11 cellular contexts compared by ENCODE assay signal in the genomic region with DNA sequence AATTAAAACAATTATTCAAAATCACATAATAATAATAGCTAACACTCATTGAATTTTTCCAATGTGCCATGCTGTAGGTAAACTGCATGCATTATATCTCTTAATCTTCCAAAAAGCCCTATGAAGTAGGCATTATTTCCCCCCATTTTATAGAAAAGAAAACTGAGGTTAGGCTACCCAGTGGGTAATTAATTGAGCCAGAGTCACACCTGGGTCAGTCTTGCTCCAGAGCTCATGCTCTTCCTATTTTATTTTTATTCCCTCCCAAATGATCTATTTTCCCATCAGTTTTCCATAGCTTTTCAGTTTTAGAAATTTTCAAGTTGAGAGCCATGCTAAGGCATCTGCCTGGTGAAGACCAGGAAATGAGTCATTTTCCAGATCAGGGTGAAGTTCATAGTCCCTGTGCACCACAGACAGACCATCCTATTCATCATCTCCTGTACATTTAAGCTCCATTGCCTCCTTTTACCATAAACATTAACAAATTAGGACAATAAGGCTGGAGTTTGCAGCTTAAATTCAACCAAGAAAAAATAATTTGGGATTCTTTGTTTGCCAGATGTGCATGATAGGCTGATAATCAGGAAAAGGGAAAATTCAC.
DNase-seq lines count a peak whose midpoint lies in the region; FAIRE-seq and TF ChIP-seq lines count a peak whose summit lies in the region.
"Had no signal": no experiment of that assay in that cellular context is flagged by ENCODE, and none has a peak within 500 bp of the region (broad histone marks: within the 10 kb centered on the region; RNA-seq: fewer than 3 reads in every experiment).

No MANE protein-coding gene starts in this region.

- H3K27ac ChIP-seq in effector memory CD4-positive, alpha-beta T cell (ENCODE audit: insufficient read depth, low read length, poor library complexity, severe bottlenecking): no peak overlapping the region
- H3K27ac ChIP-seq: foreskin keratinocyte had no signal

- H3K27me3 ChIP-seq in effector memory CD4-positive, alpha-beta T cell (replicated peaks; ENCODE audit: control insufficient read depth, insufficient read depth, low read length, poor library complexity, severe bottlenecking): no peaks in the 10 kb centered on the region
- H3K27me3 ChIP-seq: foreskin keratinocyte, MG63 had no signal

- no peaks in the 10 kb centered on the region for H3K36me3 ChIP-seq in effector memory CD4-positive, alpha-beta T cell (ENCODE audit: control insufficient read depth, insufficient read depth, low read length)
- H3K36me3 ChIP-seq: MG63 had no signal

- DNase-seq in H54 (ENCODE audit: insufficient read length, low spot score) (peak; percentile 26), RPMI7951 (ENCODE audit: low read depth) (peak; percentile 66), dermis blood vessel endothelial cell (peak; percentile 35), skeletal muscle cell (ENCODE audit: low read depth) (peak; percentile 62), CD1c-positive myeloid dendritic cell (ENCODE audit: extremely low spot score) (no peak), inferior parietal cortex (ENCODE audit: extremely low spot score) (no peak)
- no peak for DNase-seq in effector memory CD4-positive, alpha-beta T cell
- DNase-seq: activated CD8-positive, alpha-beta T cell treated with anti-CD3 and anti-CD28 coated beads for 36 hours had no signal

- H3K9me3 ChIP-seq in effector memory CD4-positive, alpha-beta T cell (ENCODE audit: control insufficient read depth, low read length): no peaks in the 10 kb centered on the region
- H3K9me3 ChIP-seq: MG63 had no signal

- FAIRE-seq in H54 (lab: Jason Lieb, UNC): peak; percentile 97
- FAIRE-seq: keratinocyte had no signal

- no peak for TF ChIP-seq POLR2A in H54 (IDR thresholded peaks at IDR 0.05; ENCODE audit: low read depth, low read length)

- no peaks in the 10 kb centered on the region for H3K4me1 ChIP-seq in effector memory CD4-positive, alpha-beta T cell (ENCODE audit: control insufficient read depth, insufficient read depth, low read length, poor library complexity, severe bottlenecking)
- H3K4me1 ChIP-seq: foreskin keratinocyte had no signal

- no peak overlapping the region for H3K4me3 ChIP-seq in skeletal muscle cell (ENCODE audit: low read depth, low read length)
- H3K4me3 ChIP-seq in effector memory CD4-positive, alpha-beta T cell (ENCODE audit: insufficient read depth, low read depth, low read length, poor library complexity, severe bottlenecking): no peak overlapping the region
- H3K4me3 ChIP-seq: MG63 had no signal

Comparison
In these comparisons a context has a peak if more than half of its experiments do, and no peak if none do; other contexts are left out.
1. DNase-seq: peak in H54 (single experiment), RPMI7951 (single experiment), dermis blood vessel endothelial cell (single experiment) and skeletal muscle cell (single experiment); none in CD1c-positive myeloid dendritic cell (single experiment), effector memory CD4-positive, alpha-beta T cell (0 of 3) and inferior parietal cortex (single experiment).